ENCODE assay signal across 19 cellular contexts in the genomic region with DNA sequence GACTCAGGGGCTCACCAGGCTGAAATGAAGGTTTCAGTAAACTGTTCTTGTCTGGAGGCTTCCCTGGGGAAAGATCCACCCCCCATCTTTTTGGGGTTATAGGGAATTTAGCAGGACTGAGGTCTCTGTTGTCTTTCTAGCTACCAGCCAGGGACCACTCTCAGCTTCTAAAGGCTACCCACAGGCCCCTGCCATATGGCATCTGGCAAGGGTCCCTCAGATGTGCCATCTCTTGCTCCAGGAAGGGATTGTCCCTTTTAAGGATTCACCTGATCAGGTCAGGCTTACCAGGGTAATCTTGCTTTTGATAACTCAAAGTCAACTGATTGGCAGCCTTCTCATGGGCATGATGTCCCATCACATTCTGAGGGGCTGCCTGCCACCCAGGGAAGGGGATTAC.
A peak's percentile ranks its signal among the peaks of the same experiment; 100 is the strongest.
DNase-seq lines count a peak whose midpoint lies in the region; ATAC-seq and TF ChIP-seq lines count a peak whose summit lies in the region.
"Had no signal": no experiment of that assay in that cellular context is flagged by ENCODE, and none has a peak within 500 bp of the region (broad histone marks: within the 10 kb centered on the region; RNA-seq: fewer than 3 reads in every experiment).

No MANE protein-coding gene starts in this region.

- no peaks in the 10 kb centered on the region for H3K9me3 ChIP-seq in esophagus muscularis mucosa
- H3K9me3 ChIP-seq in prostate gland: no peaks in the 10 kb centered on the region
- H3K9me3 ChIP-seq: BLaER1 treated with 17β-estradiol and CSF1 and Interleukin-3, amounts not matched to agents 10 nM and 100 nM; Caco-2 had no signal

- peaks cover 0 to 18% (median 2%) of the 10 kb centered on the region in 4 donors for H3K27me3 ChIP-seq in esophagus muscularis mucosa
- no peaks in the 10 kb centered on the region for H3K27me3 ChIP-seq in prostate gland (replicated peaks; ENCODE audit: insufficient read depth)
- H3K27me3 ChIP-seq: BLaER1 treated with 17β-estradiol and CSF1 and Interleukin-3, amounts not matched to agents 10 nM and 100 nM had no signal

- H3K27ac ChIP-seq in esophagus muscularis mucosa (replicated peaks in 1 of 4) (no peak overlapping the region), prostate gland (no peak overlapping the region)
- H3K27ac ChIP-seq: BLaER1 treated with 17β-estradiol and CSF1 and Interleukin-3, amounts not matched to agents 10 nM and 100 nM; C4-2B had no signal

- no peak for TF ChIP-seq EP300 in esophagus muscularis mucosa (IDR thresholded peaks at IDR 0.05)

- TF ChIP-seq CTCF in esophagus muscularis mucosa (IDR thresholded peaks at IDR 0.05): no peak
- TF ChIP-seq CTCF in prostate gland (IDR thresholded peaks at IDR 0.05): no peak

- no peak for TF ChIP-seq POLR2A in esophagus muscularis mucosa (IDR thresholded peaks at IDR 0.05; ENCODE audit: low read depth)
- TF ChIP-seq POLR2A in prostate gland (IDR thresholded peaks at IDR 0.05): no peak

- no peak for ATAC-seq in GM18870 (IDR thresholded peaks at IDR 0.05; ENCODE audit: unreplicated experiment)
- no peak for ATAC-seq in GM18498 (IDR thresholded peaks at IDR 0.05; ENCODE audit: unreplicated experiment)
- ATAC-seq: CD8-positive, alpha-beta T cell had no signal

- DNase-seq in activated effector memory CD4-positive, alpha-beta T cell treated with anti-CD3 and anti-CD28 coated beads, Interleukin-2, amount 50 U/mL, for 16 hours: peak; percentile 13
- DNase-seq in activated effector memory CD4-positive, alpha-beta T cell treated with Interleukin-2 at 50 U/mL for 16 hours: no peak
- DNase-seq in esophagus muscularis mucosa (ENCODE audit: extremely low spot score) (peak; percentile 21), mesenteric fat pad (ENCODE audit: low spot score) (peak; percentile 43), prostate gland (ENCODE audit: low spot score) (peak; percentile 1), AG08395 (ENCODE audit: low spot score) (no peak)
- DNase-seq: 8988T; ACHN; AML-193; Caco-2; Calu3; CD4-positive, alpha-beta T cell; DMS79 treated with DMSO at 0.1 percent for 48 hours; GF-D8 had no signal

- H3K36me3 ChIP-seq in esophagus muscularis mucosa (no peaks in the 10 kb centered on the region), prostate gland (no peaks in the 10 kb centered on the region)
- H3K36me3 ChIP-seq: BLaER1 treated with 17β-estradiol and CSF1 and Interleukin-3, amounts not matched to agents 10 nM and 100 nM had no signal

- H3K4me1 ChIP-seq in esophagus muscularis mucosa (no peaks in the 10 kb centered on the region), prostate gland (replicated peaks) (no peaks in the 10 kb centered on the region)
- H3K4me1 ChIP-seq: BLaER1 treated with 17β-estradiol and CSF1 and Interleukin-3, amounts not matched to agents 10 nM and 100 nM; Caco-2 had no signal

- intact Hi-C loops in esophagus muscularis mucosa (cut with DNase I): no loop called here
- intact Hi-C loops in prostate gland (cut with DNase I): no loop called here

- H3K4me3 ChIP-seq in esophagus muscularis mucosa (no peak overlapping the region), prostate gland (no peak overlapping the region)
- H3K4me3 ChIP-seq: BLaER1 treated with 17β-estradiol and CSF1 and Interleukin-3, amounts not matched to agents 10 nM and 100 nM had no signal

Comparison
In these comparisons a context has a peak if more than half of its experiments do, and no peak if none do; other contexts are left out.
1. DNase-seq: peak in activated effector memory CD4-positive, alpha-beta T cell treated with anti-CD3 and anti-CD28 coated beads, Interleukin-2, amount 50 U/mL, for 16 hours (single experiment), esophagus muscularis mucosa (single experiment), mesenteric fat pad (single experiment) and prostate gland (single experiment); none in activated effector memory CD4-positive, alpha-beta T cell treated with Interleukin-2 at 50 U/mL for 16 hours (single experiment) and AG08395 (single experiment).